Comparison of ENCODE assay signal across 8 cellular contexts in genomic region chr7:30287625-30288024, GRCh38. TPM values are rescaled to one million over a fixed set of nuclear protein-coding genes. Genes with fewer than 3 reads are reported as not detected.
A peak's percentile ranks its signal among the peaks of the same experiment; 100 is the strongest.
DNase-seq lines count a peak whose midpoint lies in the region; ATAC-seq and TF ChIP-seq lines count a peak whose summit lies in the region.
"Not testable (repeated sequence)": the region's sequence is repeated elsewhere in the genome, so short reads cannot be mapped to it uniquely, and the experiment has no call there.

No MANE protein-coding gene starts in this region.

- not testable (repeated sequence) for H3K4me3 ChIP-seq in CD8-positive, alpha-beta T cell (ENCODE audit: low read depth, low read length); RWPE2 (ENCODE audit: severe bottlenecking)
- peak overlapping the region; percentile 78 for H3K4me3 ChIP-seq in HUES48 (ENCODE audit: low read depth, low read length)
- H3K4me3 ChIP-seq in mammary epithelial cell (replicated peaks in 1 of 3; ENCODE audit: insufficient read depth in 1 of 3, low read depth in 2 of 3, low read length in 3 of 3), result peak overlapping the region; percentile 11 to 100 (median 25)
- H3K4me3 ChIP-seq in suprapubic skin, result peak overlapping the region; percentile 89

- not testable (repeated sequence) for TF ChIP-seq CTCF in CD8-positive, alpha-beta T cell (IDR thresholded peaks at IDR 0.05); RWPE2 (IDR thresholded peaks at IDR 0.05; ENCODE audit: poor library complexity, severe bottlenecking); mammary epithelial cell (conservative IDR thresholded peaks at IDR 0.05 in 1 of 2, IDR thresholded peaks at IDR 0.05 in 1 of 2; ENCODE audit: extremely low read depth in 1 of 2, insufficient read depth in 1 of 2, low read depth in 1 of 2, low read length in 2 of 2); glutamatergic neuron (IDR thresholded peaks at IDR 0.05; ENCODE audit: partially characterized antibody, unreplicated experiment); natural killer cell (IDR thresholded peaks at IDR 0.05); suprapubic skin (IDR thresholded peaks at IDR 0.05)

- H3K27ac Mint-ChIP-seq in CD8-positive, alpha-beta T cell; activated T-cell treated with anti-CD3 and anti-CD28 coated beads, Interleukin-2, amount 50 U/mL, for 24 hours; glutamatergic neuron (ENCODE audit: unreplicated experiment): not testable (repeated sequence)
- peak overlapping the region in 1 of 2 donors; percentile 18 for H3K27ac Mint-ChIP-seq in natural killer cell

- H3K4me1 Mint-ChIP-seq in CD8-positive, alpha-beta T cell (ENCODE audit: low read depth), result peaks cover 60% of the 10 kb centered on the region
- H3K4me1 Mint-ChIP-seq in activated T-cell treated with anti-CD3 and anti-CD28 coated beads, Interleukin-2, amount 50 U/mL, for 24 hours (ENCODE audit: low read depth), result peaks cover 68% of the 10 kb centered on the region
- H3K4me1 Mint-ChIP-seq in glutamatergic neuron (ENCODE audit: low read depth, unreplicated experiment) (peaks cover 30% of the 10 kb centered on the region), natural killer cell (peaks cover 67 to 71% of the 10 kb centered on the region in 2 donors)

- not testable (repeated sequence) for ATAC-seq in CD8-positive, alpha-beta T cell; RWPE2 (ENCODE audit: low read depth); natural killer cell

- in situ Hi-C loops in mammary epithelial cell (cut with MboI; ENCODE audit: low sequenced_read_pairs in 2 of 2), result loop anchor here in 1 of 2 donors (10.0 kb wide), 1 partner anchor 117 kb away; no protein-coding TSS in a partner anchor

- CTCF ChIA-PET in CD8-positive, alpha-beta T cell (lab: Charles Lee); mammary epithelial cell (lab: Charles Lee; ENCODE audit: low non-redundant PET): not testable (repeated sequence)

- H3K9me3 Mint-ChIP-seq in CD8-positive, alpha-beta T cell; activated T-cell treated with anti-CD3 and anti-CD28 coated beads, Interleukin-2, amount 50 U/mL, for 24 hours: not testable (repeated sequence)
- H3K9me3 Mint-ChIP-seq in glutamatergic neuron (ENCODE audit: unreplicated experiment) (peaks cover 11% of the 10 kb centered on the region), natural killer cell (peaks cover 0 to 11% of the 10 kb centered on the region in 2 donors)

- 52% methylated on average over 3 of the region's 3 CpGs for WGBS in mammary epithelial cell (ENCODE audit: low coverage, missing lambda C conversion rate)
- 29% methylated on average over 3 of the region's 3 CpGs for WGBS in suprapubic skin

- not testable (repeated sequence) for H2AFZ ChIP-seq in mammary epithelial cell (ENCODE audit: low read depth, low read length)

- H3K4me2 ChIP-seq in mammary epithelial cell (ENCODE audit: insufficient read depth, low read depth, low read length), result peak overlapping the region; percentile 90

- not testable (repeated sequence) for H3K36me3 Mint-ChIP-seq in CD8-positive, alpha-beta T cell; activated T-cell treated with anti-CD3 and anti-CD28 coated beads, Interleukin-2, amount 50 U/mL, for 24 hours (ENCODE audit: low read depth); glutamatergic neuron (ENCODE audit: unreplicated experiment)
- peaks cover 19% of the 10 kb centered on the region for H3K36me3 Mint-ChIP-seq in natural killer cell

- H3K27ac ChIP-seq in CD8-positive, alpha-beta T cell (ENCODE audit: low read depth, low read length); HUES48 (ENCODE audit: low read depth, low read length); suprapubic skin: not testable (repeated sequence)
- H3K27ac ChIP-seq in RWPE2 (ENCODE audit: poor library complexity, severe bottlenecking) (peak overlapping the region; percentile 94), mammary epithelial cell (ENCODE audit: insufficient read depth, low read depth, low read length) (peak overlapping the region; percentile 1)

- not testable (repeated sequence) for H4K20me1 ChIP-seq in mammary epithelial cell (ENCODE audit: insufficient read depth, low read length)

- dilution Hi-C loops in mammary epithelial cell (cut with HindIII; ENCODE audit: low sequenced_read_pairs), result not testable (repeated sequence)

- TF ChIP-seq POLR2A in suprapubic skin (IDR thresholded peaks at IDR 0.05), result not testable (repeated sequence)

- not testable (repeated sequence) for H3K36me3 ChIP-seq in CD8-positive, alpha-beta T cell (ENCODE audit: insufficient read depth, low read length); HUES48 (ENCODE audit: control insufficient read depth, insufficient read depth, low read length); RWPE2 (ENCODE audit: low read depth); mammary epithelial cell (ENCODE audit: insufficient read depth, low read length); suprapubic skin

- DNase-seq in CD8-positive, alpha-beta T cell; RWPE2 (ENCODE audit: low spot score); activated T-cell treated with anti-CD3 and anti-CD28 coated beads, Interleukin-2, amount 50 U/mL, for 24 hours; glutamatergic neuron; natural killer cell; suprapubic skin (ENCODE audit: low spot score in 2 of 2): not testable (repeated sequence)
- DNase-seq in mammary epithelial cell, result peak; percentile 15

- peaks cover 43% of the 10 kb centered on the region for H3K4me1 ChIP-seq in CD8-positive, alpha-beta T cell (ENCODE audit: insufficient read depth, low read length)
- peaks cover 29% of the 10 kb centered on the region for H3K4me1 ChIP-seq in HUES48 (ENCODE audit: control insufficient read depth, insufficient read depth, low read length)
- H3K4me1 ChIP-seq in RWPE2 (ENCODE audit: insufficient read depth, poor library complexity, severe bottlenecking), result peaks cover 38% of the 10 kb centered on the region
- H3K4me1 ChIP-seq in mammary epithelial cell (ENCODE audit: insufficient read depth, low read length), result peaks cover 25% of the 10 kb centered on the region
- peaks cover 48% of the 10 kb centered on the region for H3K4me1 ChIP-seq in suprapubic skin

- POLR2A ChIA-PET in CD8-positive, alpha-beta T cell (lab: Charles Lee), result not testable (repeated sequence)

- not testable (repeated sequence) for H3K9ac ChIP-seq in HUES48 (ENCODE audit: low read depth, low read length); mammary epithelial cell (ENCODE audit: insufficient read depth, low read length)

- not testable (repeated sequence) for H3K27me3 Mint-ChIP-seq in CD8-positive, alpha-beta T cell (ENCODE audit: low read depth); activated T-cell treated with anti-CD3 and anti-CD28 coated beads, Interleukin-2, amount 50 U/mL, for 24 hours; glutamatergic neuron (ENCODE audit: unreplicated experiment); natural killer cell (ENCODE audit: low read depth in 2 of 2)

- peaks cover 63% of the 10 kb centered on the region for H3K79me2 ChIP-seq in mammary epithelial cell (ENCODE audit: insufficient read depth, low read length)

- not testable (repeated sequence) for H3K9me3 ChIP-seq in CD8-positive, alpha-beta T cell (ENCODE audit: low read length); HUES48 (ENCODE audit: control insufficient read depth, insufficient read depth, low read length); RWPE2 (ENCODE audit: severe bottlenecking); mammary epithelial cell (replicated peaks; ENCODE audit: insufficient read depth, low read length); suprapubic skin

- BruUV-seq in mammary epithelial cell (replicated peaks; lab: Mats Ljungman, UMichigan), result not testable (repeated sequence)

- H3K27me3 ChIP-seq in CD8-positive, alpha-beta T cell (ENCODE audit: insufficient read depth, low read length); HUES48 (ENCODE audit: control insufficient read depth, insufficient read depth, low read length); RWPE2 (ENCODE audit: insufficient read depth, poor library complexity, severe bottlenecking); mammary epithelial cell (ENCODE audit: insufficient read depth, low read length); suprapubic skin: not testable (repeated sequence)

- intact Hi-C loops in CD8-positive, alpha-beta T cell (cut with DNase I, micrococcal nuclease), result loop anchor here (2.0 to 10.0 kb wide), 2 partner anchors 21 to 307 kb away; partner anchors contain the start of gene GARS1 (in 1 of the 2)
- intact Hi-C loops in mammary epithelial cell (cut with micrococcal nuclease), result not testable (repeated sequence)
- intact Hi-C loops in natural killer cell (cut with micrococcal nuclease), result loop anchor here (10.0 kb wide), 1 partner anchor 153 kb away; the partner anchor contains the start of gene MTURN

- TF ChIP-seq EP300 in suprapubic skin (IDR thresholded peaks at IDR 0.05), result not testable (repeated sequence)

- peak overlapping the region; percentile 50 for H3K4me3 Mint-ChIP-seq in CD8-positive, alpha-beta T cell
- H3K4me3 Mint-ChIP-seq in activated T-cell treated with anti-CD3 and anti-CD28 coated beads, Interleukin-2, amount 50 U/mL, for 24 hours, result peak overlapping the region; percentile 46
- H3K4me3 Mint-ChIP-seq in glutamatergic neuron (ENCODE audit: unreplicated experiment), result peak overlapping the region; percentile 78
- peak overlapping the region; percentile 58 for H3K4me3 Mint-ChIP-seq in natural killer cell

RNA-seq across cellular contexts. Expression of gene ZNRF2, which starts 3.2 kb away (rescaled TPM):
- 10 to 100 TPM; 20.1 to 26.1 TPM for total RNA-seq in CD8-positive, alpha-beta T cell
- total RNA-seq in mammary epithelial cell (10 to 100 TPM; 13.1 to 32.3 TPM), glutamatergic neuron (ENCODE audit: unreplicated experiment) (16.7 TPM), natural killer cell (10 to 100 TPM; 35.0 to 43.7 (median 36.3) TPM), suprapubic skin (10 to 100 TPM; 23.8 to 39.3 (median 34.6) TPM)
- 4.3 TPM for polyA plus RNA-seq in mammary epithelial cell
- 1.4 TPM for polyA minus RNA-seq in mammary epithelial cell
